In the genomic region with DNA sequence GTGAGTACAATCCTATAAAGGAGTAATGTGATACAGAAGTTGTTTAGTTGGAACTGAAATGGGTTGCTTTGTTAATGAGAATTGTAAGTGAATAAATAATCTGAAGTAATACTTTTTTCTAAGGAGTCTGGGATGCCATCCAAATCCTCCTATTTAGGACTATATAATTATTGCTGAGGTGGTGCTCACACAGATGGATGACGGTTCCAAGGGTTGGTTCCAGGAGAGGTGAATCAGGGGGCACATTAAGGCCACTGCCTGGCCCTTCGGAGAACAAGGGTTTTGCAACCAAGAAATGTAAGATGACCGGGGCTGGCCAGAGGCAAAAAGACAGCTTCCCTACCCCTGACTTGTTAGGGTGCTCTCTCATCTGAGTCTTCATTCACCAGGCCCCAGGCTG, we compare ENCODE assay signal across 1 cellular context.
TF ChIP-seq lines count a peak whose summit lies in the region.

No MANE protein-coding gene starts in this region.

TF ChIP-seq in SK-N-SH, 30 proteins besides CTCF, POLR2A, EP300 and RAD21 (continued from another document):
- TF ChIP-seq REST (IDR thresholded peaks at IDR 0.05; ENCODE audit: low read depth, low read length) (no peak; the same call in 1 of the 2 replicates), YY1 (IDR thresholded peaks at IDR 0.05; ENCODE audit: low read depth) (no peak), TEAD4 (IDR thresholded peaks at IDR 0.05; ENCODE audit: borderline replicate concordance, insufficient read depth) (0 out of 2 replicates have a peak, but pooled peaks have one; percentile 11), TAF1 (IDR thresholded peaks at IDR 0.05; ENCODE audit: borderline replicate concordance, low read depth, low read length) (no peak), TCF12 (IDR thresholded peaks at IDR 0.05) (peak; percentile 79)
